In the genomic region with DNA sequence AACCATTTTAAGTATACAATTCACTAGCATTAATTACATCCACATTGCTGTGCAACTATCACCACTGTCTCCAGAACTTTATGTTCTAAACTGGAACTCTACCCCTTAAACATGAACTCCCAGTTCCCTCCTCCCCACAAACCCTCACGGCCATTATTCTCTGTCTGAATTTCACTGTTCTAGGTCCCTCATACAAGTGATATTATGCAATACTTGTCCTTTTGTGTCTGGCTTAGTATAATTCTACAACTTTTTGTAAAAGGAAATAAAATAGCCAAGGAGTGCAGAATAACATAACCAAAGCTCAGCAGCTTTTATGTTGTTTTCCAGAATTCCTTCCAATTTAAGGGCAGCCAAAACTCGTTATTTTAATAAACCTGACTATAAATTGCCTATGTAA, we compare ENCODE assay signal across 1 cellular context.
TF ChIP-seq lines count a peak whose summit lies in the region.

No MANE protein-coding gene starts in this region.

TF ChIP-seq in HepG2, 621 proteins besides CTCF, POLR2A, EP300 and RAD21:
- TF ChIP-seq CEBPB (IDR thresholded peaks at IDR 0.05; ENCODE audit: borderline replicate concordance, low read depth, low read length) (peak; percentile 69; the same call in 1 of the 2 replicates), BCL6 (CRISPR knock-in tag; IDR thresholded peaks at IDR 0.05) (no peak)
